ENCODE assay signal across 1 cellular context in genomic region chr12:7983460-7983859, GRCh38. TPM values are rescaled to one million over a fixed set of nuclear protein-coding genes. Genes with fewer than 3 reads are reported as not detected.
"Had no signal": no experiment of that assay in that cellular context is flagged by ENCODE, and none has a peak within 500 bp of the region (broad histone marks: within the 10 kb centered on the region; RNA-seq: fewer than 3 reads in every experiment).

No MANE protein-coding gene starts in this region.

RNA-seq across cellular contexts. Expression of gene SLC2A3, which starts 47.5 kb away (rescaled TPM):
- total RNA-seq: PC-3 had no signal
